9 cellular contexts compared by ENCODE assay signal in the genomic region with DNA sequence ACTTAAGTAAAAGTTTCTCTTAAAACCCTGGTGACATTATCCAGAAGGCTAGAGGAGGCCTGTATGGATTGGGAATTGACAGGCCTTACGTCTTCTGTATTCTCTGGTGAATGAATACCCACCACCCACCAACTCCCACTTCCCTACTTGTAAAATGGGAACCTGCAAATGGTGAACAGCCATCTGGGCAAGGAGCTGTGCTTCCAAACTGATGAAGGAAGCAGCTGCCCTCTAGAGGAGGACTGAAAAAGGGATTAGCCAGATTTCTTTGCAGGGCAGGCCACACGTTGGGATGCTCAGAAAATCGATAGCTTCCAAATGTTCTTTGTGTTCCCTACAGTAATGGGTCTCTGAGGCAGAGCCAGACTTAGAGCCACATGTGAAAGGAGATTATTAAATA. TPM values are rescaled to one million over a fixed set of nuclear protein-coding genes. Genes with fewer than 3 reads are reported as not detected.
DNase-seq lines count a peak whose midpoint lies in the region; ATAC-seq, FAIRE-seq and TF ChIP-seq lines count a peak whose summit lies in the region.
"Had no signal": no experiment of that assay in that cellular context is flagged by ENCODE, and none has a peak within 500 bp of the region (broad histone marks: within the 10 kb centered on the region; RNA-seq: fewer than 3 reads in every experiment).

No MANE protein-coding gene starts in this region.

- H2AFZ ChIP-seq in HepG2 (ENCODE audit: low read length): no peak overlapping the region

- H3K27me3 ChIP-seq in HepG2 (ENCODE audit: control insufficient read depth in 1 of 2, insufficient read depth in 2 of 2, low read length in 2 of 2) (no peaks in the 10 kb centered on the region), spleen (replicated peaks in 1 of 7) (no peaks in the 10 kb centered on the region)

- intact Hi-C loops in HepG2 (cut with micrococcal nuclease; ENCODE audit: unreplicated experiment): no loop called here
- intact Hi-C loops in spleen (cut with DNase I; ENCODE audit: low total_unique reads): no loop called here

- POLR2A ChIA-PET in HepG2 (lab: Yijun Ruan, JAX): no interaction called here

- H3K9ac ChIP-seq in HepG2 (ENCODE audit: insufficient read depth, low read depth, low read length): no peak overlapping the region

- TF ChIP-seq CTCF in WI38 (IDR thresholded peaks at IDR 0.05; ENCODE audit: low read depth, low read length) (peak; percentile 50), HepG2 (CRISPR knock-in tag; IDR thresholded peaks at IDR 0.05) (peak; percentile 58), spleen (IDR thresholded peaks at IDR 0.05 in 8 of 11, conservative IDR thresholded peaks at IDR 0.05 in 3 of 11) (peak in 1 of 11 experiments; percentile 9)

- H3K36me3 ChIP-seq in HepG2 (replicated peaks in 1 of 2; ENCODE audit: control insufficient read depth in 1 of 2, insufficient read depth in 2 of 2, low read length in 2 of 2) (no peaks in the 10 kb centered on the region), spleen (no peaks in the 10 kb centered on the region)

- no peaks in the 10 kb centered on the region for H3K79me2 ChIP-seq in HepG2 (ENCODE audit: insufficient read depth, low read length)

- FAIRE-seq in HepG2 (lab: Jason Lieb, UNC): peak; percentile 56

- ATAC-seq in HepG2 (peak; percentile 71), HG02610 (IDR thresholded peaks at IDR 0.05; ENCODE audit: unreplicated experiment) (no peak)

- no peak overlapping the region for H3K4me2 ChIP-seq in HepG2 (ENCODE audit: low read depth, low read length)

- H3K4me1 ChIP-seq in HepG2 (ENCODE audit: insufficient read depth, low read length) (no peaks in the 10 kb centered on the region), spleen (no peaks in the 10 kb centered on the region)

- TF ChIP-seq RAD21 in Ishikawa (IDR thresholded peaks at IDR 0.05; ENCODE audit: low read depth) (peak; percentile 47; the same call in 1 of the 2 replicates), HepG2 (CRISPR knock-in tag; IDR thresholded peaks at IDR 0.05) (no peak)

- H3K9me3 ChIP-seq in HepG2 (ENCODE audit: low read length) (no peaks in the 10 kb centered on the region), spleen (no peaks in the 10 kb centered on the region)

- TF ChIP-seq EP300 in Ishikawa (IDR thresholded peaks at IDR 0.05; ENCODE audit: borderline replicate concordance) (no peak), HepG2 (IDR thresholded peaks at IDR 0.05; ENCODE audit: low read depth in 2 of 2, low read length in 2 of 2) (no peak), HepG2 (CRISPR knock-in tag; IDR thresholded peaks at IDR 0.05; ENCODE audit: borderline replicate concordance) (no peak)

- in situ Hi-C loops in HepG2 (cut with HindIII; ENCODE audit: extremely low pct_ligation_motif_present, low pct_unique_long_range_greater_than_20kb): no loop called here

- CTCF ChIA-PET in HepG2 (lab: Yijun Ruan, JAX; ENCODE audit: low intra/inter-chr PET ratio, low total read pairs): no interaction called here

- no TSS peak for BruUV-seq in HepG2 (replicated peaks; lab: Mats Ljungman, UMichigan)

- no peaks in the 10 kb centered on the region for H4K20me1 ChIP-seq in HepG2 (ENCODE audit: insufficient read depth, low read length)

- DNase-seq in DMS 273 treated with DMSO at 0.1 percent for 48 hours (lab: John Stamatoyannopoulos, UW): peak; percentile 4
- peak; percentile 1 for DNase-seq in HepG2 (ENCODE audit: low spot score)
- DNase-seq in NCI-H128 (lab: John Stamatoyannopoulos, UW; ENCODE audit: unreplicated experiment): no peak
- DNase-seq in activated T-cell treated with anti-CD3 and anti-CD28 coated beads, Interleukin-2, amount 50 U/mL, for 1 hour: no peak
- no peak for DNase-seq in spleen
- DNase-seq: activated CD4-positive, alpha-beta T cell treated with anti-CD3 and anti-CD28 coated beads, Interleukin-2, amount 50 U/mL, for 48 hours had no signal

- H3K27ac ChIP-seq in HepG2 (ENCODE audit: extremely low read length, insufficient read depth, low read length): no peak overlapping the region
- H3K27ac ChIP-seq in spleen: no peak overlapping the region

- WGBS in HepG2 (ENCODE audit: low lambda C conversion rate): 4% methylated on average over 3 of the region's 3 CpGs
- WGBS in spleen, 5 donors: 23 to 75% (median 40%) methylated on average over 2 to 3 of the region's 3 CpGs

- no peak for TF ChIP-seq POLR2A in HepG2 (IDR thresholded peaks at IDR 0.05; ENCODE audit: insufficient read depth in 1 of 2, low read depth in 2 of 2, low read length in 2 of 2)
- no peak for TF ChIP-seq POLR2A in spleen (IDR thresholded peaks at IDR 0.05)

- no peak overlapping the region for H3K4me3 ChIP-seq in WI38 (ENCODE audit: low read depth, low read length)
- H3K4me3 ChIP-seq in HepG2 (replicated peaks in 1 of 3; ENCODE audit: insufficient read depth in 1 of 3, low read depth in 2 of 3, low read length in 3 of 3): no peak overlapping the region
- no peak overlapping the region for H3K4me3 ChIP-seq in spleen

TF ChIP-seq in Ishikawa, 13 proteins besides CTCF, POLR2A, EP300 and RAD21:
- TF ChIP-seq NFIC (IDR thresholded peaks at IDR 0.05) (no peak), ZBTB7A (IDR thresholded peaks at IDR 0.05; ENCODE audit: low read depth) (no peak), CEBPB (IDR thresholded peaks at IDR 0.05) (no peak), YY1 (IDR thresholded peaks at IDR 0.05; ENCODE audit: low read depth) (no peak), CREB1 (IDR thresholded peaks at IDR 0.05; ENCODE audit: low read depth) (no peak)
- TF ChIP-seq, protein P1, sequence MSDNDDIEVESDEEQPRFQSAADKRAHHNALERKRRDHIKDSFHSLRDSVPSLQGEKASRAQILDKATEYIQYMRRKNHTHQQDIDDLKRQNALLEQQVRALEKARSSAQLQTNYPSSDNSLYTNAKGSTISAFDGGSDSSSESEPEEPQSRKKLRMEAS (IDR thresholded peaks at IDR 0.05): no peak

TF ChIP-seq in HepG2, 621 proteins besides CTCF, POLR2A, EP300 and RAD21 (continues in another document):
- TF ChIP-seq, protein P2, sequence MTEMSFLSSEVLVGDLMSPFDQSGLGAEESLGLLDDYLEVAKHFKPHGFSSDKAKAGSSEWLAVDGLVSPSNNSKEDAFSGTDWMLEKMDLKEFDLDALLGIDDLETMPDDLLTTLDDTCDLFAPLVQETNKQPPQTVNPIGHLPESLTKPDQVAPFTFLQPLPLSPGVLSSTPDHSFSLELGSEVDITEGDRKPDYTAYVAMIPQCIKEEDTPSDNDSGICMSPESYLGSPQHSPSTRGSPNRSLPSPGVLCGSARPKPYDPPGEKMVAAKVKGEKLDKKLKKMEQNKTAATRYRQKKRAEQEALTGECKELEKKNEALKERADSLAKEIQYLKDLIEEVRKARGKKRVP (CRISPR knock-in tag; IDR thresholded peaks at IDR 0.05): no peak

RNA-seq across cellular contexts. Expression of a gene that starts 39.3 kb away (rescaled TPM):
- total RNA-seq in HepG2 (2016; rRNA removed; fragmentation: Illumina TruSeq; extraction: Trizol): not detected in 2 replicates
- not detected in 2 replicates for total RNA-seq in HepG2 (2016; cell fraction: cytosol; rRNA removed; fragmentation: Illumina TruSeq; extraction: Trizol; ENCODE audit: low read depth)
- not detected in 2 replicates for total RNA-seq in HepG2 (2016; cell fraction: insoluble cytoplasmic fraction; rRNA removed; fragmentation: Illumina TruSeq; extraction: Trizol)
- total RNA-seq in HepG2 (2016; cell fraction: membrane; rRNA removed; fragmentation: Illumina TruSeq; extraction: Trizol): not detected in 2 replicates
- total RNA-seq in HepG2 (2016; cell fraction: nucleus; rRNA removed; fragmentation: Illumina TruSeq; extraction: Trizol): not detected in 2 replicates
- not detected in 2 replicates for polyA plus RNA-seq in HepG2 (2011; rRNA removed)
- not detected in 2 replicates for polyA plus RNA-seq in HepG2 (2011; cell fraction: cytosol; rRNA removed)
- polyA plus RNA-seq in HepG2 (2011; cell fraction: nucleus; rRNA removed): not detected in 2 replicates
- not detected in 2 replicates for polyA plus RNA-seq in HepG2 (2012)
- not detected in 2 replicates for polyA plus RNA-seq in HepG2 (2016; cell fraction: cytosol; fragmentation: Illumina TruSeq; extraction: Trizol; ENCODE audit: low read depth)
- polyA plus RNA-seq in HepG2 (2016; cell fraction: insoluble cytoplasmic fraction; fragmentation: Illumina TruSeq; extraction: Trizol; ENCODE audit: low read depth): not detected in 2 replicates
- not detected in 2 replicates for polyA plus RNA-seq in HepG2 (2016; cell fraction: membrane; fragmentation: Illumina TruSeq; extraction: Trizol; ENCODE audit: low read depth)
- polyA plus RNA-seq in HepG2 (2016; cell fraction: nucleus; fragmentation: Illumina TruSeq; extraction: Trizol; ENCODE audit: insufficient read depth, low read depth): not detected in 2 replicates
- polyA minus RNA-seq in HepG2 (2011; rRNA and poly(A)+ RNA removed; ENCODE audit: low replicate concordance): not detected in 2 replicates
- not detected in 2 replicates for polyA minus RNA-seq in HepG2 (2011; cell fraction: cytosol; rRNA and poly(A)+ RNA removed)
- polyA minus RNA-seq in HepG2 (2011; cell fraction: nucleus; rRNA and poly(A)+ RNA removed): not detected in 2 replicates
- total RNA-seq in spleen: under 1 TPM in 3 of 7 donors, not detected in 4; 0.26 to 0.39 (median 0.28) TPM
- polyA plus RNA-seq in spleen: under 1 TPM in 1 of 3 donors, not detected in 2; 0.10 TPM

RNA-seq across cellular contexts. Expression of a gene that starts 49.0 kb away (rescaled TPM):
- total RNA-seq in HepG2 (2016; rRNA removed; fragmentation: Illumina TruSeq; extraction: Trizol) (not detected in 2 replicates), spleen (not detected)
- not detected in 2 replicates for total RNA-seq in HepG2 (2016; cell fraction: cytosol; rRNA removed; fragmentation: Illumina TruSeq; extraction: Trizol; ENCODE audit: low read depth)
- total RNA-seq in HepG2 (2016; cell fraction: insoluble cytoplasmic fraction; rRNA removed; fragmentation: Illumina TruSeq; extraction: Trizol): not detected in 2 replicates
- total RNA-seq in HepG2 (2016; cell fraction: membrane; rRNA removed; fragmentation: Illumina TruSeq; extraction: Trizol): not detected in 2 replicates
- not detected in 2 replicates for total RNA-seq in HepG2 (2016; cell fraction: nucleus; rRNA removed; fragmentation: Illumina TruSeq; extraction: Trizol)
- polyA plus RNA-seq in HepG2 (2011; rRNA removed) (not detected in 2 replicates), spleen (under 1 TPM in 2 of 3 donors, not detected in 1; 0.03 TPM)
- polyA plus RNA-seq in HepG2 (2011; cell fraction: cytosol; rRNA removed): not detected in 2 replicates
- not detected in 2 replicates for polyA plus RNA-seq in HepG2 (2011; cell fraction: nucleus; rRNA removed)
- polyA plus RNA-seq in HepG2 (2012): not detected in 2 replicates
- polyA plus RNA-seq in HepG2 (2016; cell fraction: cytosol; fragmentation: Illumina TruSeq; extraction: Trizol; ENCODE audit: low read depth): not detected in 2 replicates
- polyA plus RNA-seq in HepG2 (2016; cell fraction: insoluble cytoplasmic fraction; fragmentation: Illumina TruSeq; extraction: Trizol; ENCODE audit: low read depth): not detected in 2 replicates
- not detected in 2 replicates for polyA plus RNA-seq in HepG2 (2016; cell fraction: membrane; fragmentation: Illumina TruSeq; extraction: Trizol; ENCODE audit: low read depth)
- not detected in 2 replicates for polyA plus RNA-seq in HepG2 (2016; cell fraction: nucleus; fragmentation: Illumina TruSeq; extraction: Trizol; ENCODE audit: insufficient read depth, low read depth)
- not detected in 2 replicates for polyA minus RNA-seq in HepG2 (2011; rRNA and poly(A)+ RNA removed; ENCODE audit: low replicate concordance)
- polyA minus RNA-seq in HepG2 (2011; cell fraction: cytosol; rRNA and poly(A)+ RNA removed): not detected in 2 replicates
- polyA minus RNA-seq in HepG2 (2011; cell fraction: nucleus; rRNA and poly(A)+ RNA removed): not detected in 2 replicates

Comparison
In these comparisons a context has a peak if more than half of its experiments do, and no peak if none do; other contexts are left out.
1. DNase-seq: peak in DMS 273 treated with DMSO at 0.1 percent for 48 hours (single experiment) and HepG2 (single experiment); none in NCI-H128 (single experiment), activated T-cell treated with anti-CD3 and anti-CD28 coated beads, Interleukin-2, amount 50 U/mL, for 1 hour (single experiment) and spleen (single experiment).